Comparison of ENCODE assay signal across 8 cellular contexts in the genomic region with DNA sequence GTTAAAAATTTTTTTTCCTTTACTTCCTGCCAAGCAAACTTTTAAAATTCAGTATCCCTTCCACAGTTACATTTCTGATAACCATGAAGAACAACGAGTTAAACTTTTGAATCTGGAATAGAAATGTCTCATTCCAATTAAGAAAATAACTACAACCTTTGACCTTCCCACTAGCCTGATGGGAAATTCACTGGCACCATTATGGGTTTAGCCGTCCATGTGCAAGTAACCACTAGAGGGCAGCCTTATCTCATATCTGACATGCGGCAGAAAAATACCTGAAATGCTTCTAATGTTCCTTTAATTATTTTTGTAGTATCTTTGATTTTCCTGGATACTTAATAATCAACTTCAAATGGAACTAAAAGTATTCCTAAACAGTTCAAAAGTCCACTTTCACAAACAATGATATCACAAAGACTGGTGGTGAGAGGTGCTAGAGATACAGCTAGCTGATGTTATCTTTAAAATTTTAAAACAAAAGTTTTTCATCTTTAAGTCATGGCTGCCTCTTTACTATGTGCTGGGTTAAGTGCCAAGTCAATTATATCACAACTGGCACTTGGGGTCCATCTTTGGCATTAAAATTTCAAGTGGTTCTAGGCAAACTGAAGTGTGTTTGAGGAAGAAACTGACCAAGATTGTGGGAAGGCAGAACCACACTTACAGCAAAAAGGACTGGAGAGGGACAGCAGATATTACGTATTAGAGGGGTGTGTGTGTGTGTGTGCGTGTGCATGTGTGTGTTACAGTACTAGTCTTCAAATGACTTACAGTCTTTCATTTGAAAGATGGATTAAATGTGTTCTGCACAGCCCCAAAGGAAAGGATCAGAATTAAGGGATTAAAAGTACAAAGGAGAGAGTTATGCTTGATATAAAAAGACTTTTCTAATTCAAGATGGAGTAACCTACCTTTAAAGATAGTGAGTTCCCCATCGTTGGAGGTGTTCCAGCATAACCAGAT.
DNase-seq lines count a peak whose midpoint lies in the region; ATAC-seq, FAIRE-seq and TF ChIP-seq lines count a peak whose summit lies in the region.

No MANE protein-coding gene starts in this region.

- ATAC-seq in stimulated activated naive B cell treated with anti-CD40 and anti-IgM and Interleukin-4, amounts not matched to agents 10 μg/mL and 1 μg/mL and 100 μg/mL, for 72 hours (replicated peaks): peak; percentile 71 to 75
- no peak for ATAC-seq in GM18519 (IDR thresholded peaks at IDR 0.05; ENCODE audit: low FRiP score, unreplicated experiment)

- TF ChIP-seq CTCF in AG09309 (IDR thresholded peaks at IDR 0.05; ENCODE audit: control insufficient read depth, insufficient read depth, low read depth, low read length, missing control alignments): peak; percentile 82
- peak; percentile 81 for TF ChIP-seq CTCF in cardiac fibroblast (IDR thresholded peaks at IDR 0.05; ENCODE audit: low read depth, low read length)
- peak; percentile 61 to 92 (median 80) for TF ChIP-seq CTCF in keratinocyte (optimal IDR thresholded peaks at IDR 0.05 in 1 of 3, IDR thresholded peaks at IDR 0.05 in 1 of 3, conservative IDR thresholded peaks at IDR 0.05 in 1 of 3; ENCODE audit: extremely low read depth in 1 of 3, insufficient read depth in 2 of 3, low read length in 3 of 3)

- peak overlapping the region; percentile 40 for H3K9ac ChIP-seq in keratinocyte (ENCODE audit: control insufficient read depth, extremely low read depth, insufficient read depth, low read length)

- H3K27ac ChIP-seq in keratinocyte (ENCODE audit: control insufficient read depth, insufficient read depth, low read length): peak overlapping the region; percentile 66

- no peaks in the 10 kb centered on the region for H3K9me3 ChIP-seq in keratinocyte (ENCODE audit: control insufficient read depth, low read depth, low read length)

- no peaks in the 10 kb centered on the region for H3K9me1 ChIP-seq in keratinocyte (ENCODE audit: control insufficient read depth, extremely low read depth, insufficient read depth, low read length)

- no peaks in the 10 kb centered on the region for H3K9me3 Mint-ChIP-seq in stimulated activated naive B cell treated with anti-CD40 and anti-IgM and Interleukin-4, amounts not matched to agents 10 μg/mL and 1 μg/mL and 100 μg/mL, for 72 hours

- dilution Hi-C loops in keratinocyte (cut with MboI; ENCODE audit: extremely low pct_ligation_motif_present, low sequenced_read_pairs): no loop called here

- no peaks in the 10 kb centered on the region for H3K36me3 Mint-ChIP-seq in stimulated activated naive B cell treated with anti-CD40 and anti-IgM and Interleukin-4, amounts not matched to agents 10 μg/mL and 1 μg/mL and 100 μg/mL, for 72 hours

- TF ChIP-seq POLR2A in GM12892 (IDR thresholded peaks at IDR 0.05; ENCODE audit: low read depth, low read length): no peak

- no peaks in the 10 kb centered on the region for H4K20me1 ChIP-seq in keratinocyte (ENCODE audit: control insufficient read depth, extremely low read depth, insufficient read depth, low read length)

- no peaks in the 10 kb centered on the region for H3K36me3 ChIP-seq in keratinocyte (ENCODE audit: control insufficient read depth in 2 of 2, extremely low read depth in 1 of 2, insufficient read depth in 2 of 2, low read length in 2 of 2)

- H3K27ac Mint-ChIP-seq in stimulated activated naive B cell treated with anti-CD40 and anti-IgM and Interleukin-4, amounts not matched to agents 10 μg/mL and 1 μg/mL and 100 μg/mL, for 72 hours: no peak overlapping the region

- no peak overlapping the region for H3K4me3 ChIP-seq in AG09309 (ENCODE audit: control insufficient read depth, low read depth, low read length)
- no peak overlapping the region for H3K4me3 ChIP-seq in cardiac fibroblast (replicated peaks in 1 of 2; ENCODE audit: low read depth in 2 of 2, low read length in 2 of 2)
- peak overlapping the region in 2 of 3 experiments; percentile 33 to 53 for H3K4me3 ChIP-seq in keratinocyte (ENCODE audit: control insufficient read depth in 2 of 3, extremely low read depth in 1 of 3, insufficient read depth in 2 of 3, low read depth in 1 of 3, low read length in 3 of 3)

- peak overlapping the region; percentile 75 for H3K4me2 ChIP-seq in keratinocyte (ENCODE audit: control insufficient read depth, extremely low read depth, insufficient read depth, low read depth, low read length)

- no peak overlapping the region for H3K4me3 Mint-ChIP-seq in stimulated activated naive B cell treated with anti-CD40 and anti-IgM and Interleukin-4, amounts not matched to agents 10 μg/mL and 1 μg/mL and 100 μg/mL, for 72 hours

- peaks cover 2 to 5% of the 10 kb centered on the region in 2 donors for H3K4me1 Mint-ChIP-seq in stimulated activated naive B cell treated with anti-CD40 and anti-IgM and Interleukin-4, amounts not matched to agents 10 μg/mL and 1 μg/mL and 100 μg/mL, for 72 hours

- H3K27me3 Mint-ChIP-seq in stimulated activated naive B cell treated with anti-CD40 and anti-IgM and Interleukin-4, amounts not matched to agents 10 μg/mL and 1 μg/mL and 100 μg/mL, for 72 hours: peaks cover 19 to 32% of the 10 kb centered on the region in 2 donors

- H3K79me2 ChIP-seq in keratinocyte (ENCODE audit: control insufficient read depth, insufficient read depth, low read length): peaks cover 29% of the 10 kb centered on the region

- peak overlapping the region; percentile 78 for H2AFZ ChIP-seq in keratinocyte (ENCODE audit: control insufficient read depth, low read length)

- no peak for DNase-seq in AG09309 (ENCODE audit: low read depth)
- DNase-seq in GM12892 (ENCODE audit: insufficient read length): no peak
- peak; percentile 53 for DNase-seq in NCI-H1417 treated with DMSO at 0.1 percent for 48 hours (lab: John Stamatoyannopoulos, UW)
- DNase-seq in SW 1271 (lab: John Stamatoyannopoulos, UW): peak; percentile 25 to 79
- DNase-seq in cardiac fibroblast (ENCODE audit: low read depth in 2 of 2): peak; percentile 82 to 87
- no peak for DNase-seq in keratinocyte (ENCODE audit: low read depth, low spot score)
- DNase-seq in stimulated activated naive B cell treated with anti-CD40 and anti-IgM and Interleukin-4, amounts not matched to agents 10 μg/mL and 1 μg/mL and 100 μg/mL, for 72 hours: peak; percentile 48

- H3K27me3 ChIP-seq in keratinocyte (ENCODE audit: control insufficient read depth, extremely low read depth, insufficient read depth, low read length): no peaks in the 10 kb centered on the region

- peaks cover 64% of the 10 kb centered on the region for H3K4me1 ChIP-seq in keratinocyte (ENCODE audit: control insufficient read depth, extremely low read depth, insufficient read depth, low read length)

- FAIRE-seq in GM12892 (lab: Jason Lieb, UNC): peak; percentile 79
- peak; percentile 88 for FAIRE-seq in keratinocyte (lab: Jason Lieb, UNC)

Comparison
In these comparisons a context has a peak if more than half of its experiments do, and no peak if none do; other contexts are left out.
1. DNase-seq: peak in NCI-H1417 treated with DMSO at 0.1 percent for 48 hours (single experiment), SW 1271 (2 of 2), cardiac fibroblast (2 of 2) and stimulated activated naive B cell treated with anti-CD40 and anti-IgM and Interleukin-4, amounts not matched to agents 10 μg/mL and 1 μg/mL and 100 μg/mL, for 72 hours (single experiment); none in AG09309 (single experiment), GM12892 (single experiment) and keratinocyte (single experiment).
2. H3K4me3 ChIP-seq: peak in keratinocyte (2 of 3); none in AG09309 (single experiment) and cardiac fibroblast (0 of 2).
3. Peak in every context shown above with its lines, with median percentiles within 50 percentile points of each other: CTCF ChIP-seq.